In the genomic region with DNA sequence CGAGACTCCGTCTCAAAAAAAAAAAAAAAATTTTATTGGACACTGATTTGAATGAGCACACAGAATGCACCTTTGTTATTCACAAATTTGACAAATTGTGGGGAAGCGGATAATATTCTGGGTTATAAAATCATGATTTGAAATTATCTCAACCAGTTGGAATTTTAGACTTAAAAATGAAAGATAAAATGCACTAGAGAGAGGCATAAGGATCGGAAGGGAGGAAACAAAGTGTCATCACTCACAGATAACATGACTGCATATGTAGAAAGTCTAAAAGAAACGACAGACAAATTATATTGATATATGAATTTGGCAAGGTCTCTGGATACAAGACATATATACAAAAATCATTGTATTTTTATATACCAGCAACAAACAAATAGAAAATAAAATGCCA, we compare ENCODE assay signal across 27 cellular contexts.
"Had no signal": no experiment of that assay in that cellular context is flagged by ENCODE, and none has a peak within 500 bp of the region (broad histone marks: within the 10 kb centered on the region; RNA-seq: fewer than 3 reads in every experiment).

No MANE protein-coding gene starts in this region.

- H3K4me3 Mint-ChIP-seq: naive thymus-derived CD8-positive, alpha-beta T cell; natural killer cell treated with Interleukin-12 subunit alpha and Interleukin-12 subunit beta and Interleukin-15 and Interleukin-18, amount 100 ng/mL, for 72 hours; nephron progenitor cell; neural crest cell; stimulated activated effector memory CD8-positive, alpha-beta T cell treated with anti-CD3 and anti-CD28 coated beads, Interleukin-12 subunit alpha, Interleukin-12 subunit beta, amount 100 ng/mL, for 72 hours; stimulated activated naive B cell treated with anti-CD40 and anti-IgM and Interleukin-4, amounts not matched to agents 10 μg/mL and 1 μg/mL and 100 μg/mL, for 72 hours; stimulated activated naive CD8-positive, alpha-beta T cell treated with anti-CD3 and anti-CD28 coated beads, Interleukin-15, Interleukin-2, amounts not matched to agents 100 ng/mL and 50 ng/mL, for 24 hours had no signal

- H3K4me1 Mint-ChIP-seq: stimulated activated naive B cell treated with anti-CD40 and anti-IgM and Interleukin-4, amounts not matched to agents 10 μg/mL and 1 μg/mL and 100 μg/mL, for 72 hours had no signal

- H3K27ac Mint-ChIP-seq: natural killer cell treated with Interleukin-12 subunit alpha and Interleukin-12 subunit beta and Interleukin-15 and Interleukin-18, amount 100 ng/mL, for 72 hours; nephron progenitor cell; progenitor cell of endocrine pancreas; stimulated activated effector memory CD8-positive, alpha-beta T cell treated with anti-CD3 and anti-CD28 coated beads, Interleukin-12 subunit alpha, Interleukin-12 subunit beta, amount 100 ng/mL, for 72 hours; stimulated activated naive B cell treated with anti-CD40 and anti-IgM and Interleukin-4, amounts not matched to agents 10 μg/mL and 1 μg/mL and 100 μg/mL, for 72 hours; stimulated activated naive CD8-positive, alpha-beta T cell treated with anti-CD3 and anti-CD28 coated beads, Interleukin-15, Interleukin-2, amounts not matched to agents 100 ng/mL and 50 ng/mL, for 24 hours had no signal

- H3K4me3 ChIP-seq: ovary, psoas muscle, stomach, thoracic aorta, thyroid gland, tibial nerve, upper lobe of left lung, vagina had no signal

- DNase-seq: naive thymus-derived CD8-positive, alpha-beta T cell; nephron progenitor cell; nucleus accumbens; ovary; posterior cingulate gyrus; psoas muscle; small intestine; stimulated activated CD4-positive, alpha-beta T cell treated with anti-CD3 and anti-CD28 coated beads, Interleukin-15, amount 100 ng/mL, for 24 hours; stimulated activated CD4-positive, alpha-beta T cell treated with anti-CD3 and anti-CD28 coated beads, Interleukin-2, amount 100 ng/mL, for 24 hours; stimulated activated CD4-positive, alpha-beta T cell treated with anti-CD3 and anti-CD28 coated beads, Interleukin-2, amount 100 ng/mL, for 48 hours; stimulated activated CD4-positive, alpha-beta T cell treated with anti-CD3 and anti-CD28 coated beads, Interleukin-4, amount 100 ng/mL, for 24 hours; stimulated activated naive B cell treated with anti-CD40 and anti-IgM and Interleukin-4, amounts not matched to agents 10 μg/mL and 1 μg/mL and 100 μg/mL, for 72 hours; stimulated activated naive CD4-positive, alpha-beta T cell treated with Interleukin-2 at 50 U/mL for 16 hours; stomach; thyroid gland; trophoblast cell had no signal

- H3K9me3 Mint-ChIP-seq: natural killer cell treated with Interleukin-12 subunit alpha and Interleukin-12 subunit beta and Interleukin-15 and Interleukin-18, amount 100 ng/mL, for 72 hours; stimulated activated effector memory CD8-positive, alpha-beta T cell treated with anti-CD3 and anti-CD28 coated beads, Interleukin-12 subunit alpha, Interleukin-12 subunit beta, amount 100 ng/mL, for 72 hours; stimulated activated naive B cell treated with anti-CD40 and anti-IgM and Interleukin-4, amounts not matched to agents 10 μg/mL and 1 μg/mL and 100 μg/mL, for 72 hours had no signal

- H3K36me3 Mint-ChIP-seq: natural killer cell treated with Interleukin-12 subunit alpha and Interleukin-12 subunit beta and Interleukin-15 and Interleukin-18, amount 100 ng/mL, for 72 hours; stimulated activated naive B cell treated with anti-CD40 and anti-IgM and Interleukin-4, amounts not matched to agents 10 μg/mL and 1 μg/mL and 100 μg/mL, for 72 hours had no signal

- H3K27me3 Mint-ChIP-seq: naive thymus-derived CD8-positive, alpha-beta T cell; progenitor cell of endocrine pancreas; stimulated activated naive CD8-positive, alpha-beta T cell treated with anti-CD3 and anti-CD28 coated beads, Interleukin-15, Interleukin-2, amounts not matched to agents 100 ng/mL and 50 ng/mL, for 24 hours had no signal

- ATAC-seq: naive thymus-derived CD8-positive, alpha-beta T cell; natural killer cell treated with Interleukin-12 subunit alpha and Interleukin-12 subunit beta and Interleukin-15 and Interleukin-18, amount 100 ng/mL, for 72 hours; psoas muscle; right cardiac atrium; sciatic nerve; stimulated activated effector memory CD8-positive, alpha-beta T cell treated with anti-CD3 and anti-CD28 coated beads, Interleukin-12 subunit alpha, Interleukin-12 subunit beta, amount 100 ng/mL, for 72 hours; stimulated activated naive B cell treated with anti-CD40 and anti-IgM and Interleukin-4, amounts not matched to agents 10 μg/mL and 1 μg/mL and 100 μg/mL, for 72 hours had no signal
